In the genomic region with DNA sequence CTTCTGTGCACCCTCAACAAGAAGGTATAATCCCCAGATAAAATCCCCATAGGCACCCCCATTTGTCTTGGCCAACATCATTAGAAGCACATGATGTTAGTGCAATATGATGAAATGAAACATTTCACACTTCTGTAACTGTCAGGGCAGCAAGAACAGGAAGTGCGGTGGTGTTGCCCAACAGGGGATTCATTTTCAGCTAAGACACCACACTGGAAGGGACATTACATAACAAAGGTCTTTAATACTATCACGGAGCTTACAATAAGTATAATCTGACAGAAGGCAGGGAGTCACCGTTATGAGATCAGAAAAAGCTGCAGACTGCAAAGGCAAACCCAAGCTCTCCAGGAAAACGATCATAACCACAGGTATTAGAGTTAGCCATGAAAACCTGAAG, we compare ENCODE assay signal across 8 cellular contexts. TPM values are rescaled to one million over a fixed set of nuclear protein-coding genes. Genes with fewer than 3 reads are reported as not detected.
A peak's percentile ranks its signal among the peaks of the same experiment; 100 is the strongest.
DNase-seq lines count a peak whose midpoint lies in the region; ATAC-seq and TF ChIP-seq lines count a peak whose summit lies in the region.
"Had no signal": no experiment of that assay in that cellular context is flagged by ENCODE, and none has a peak within 500 bp of the region (broad histone marks: within the 10 kb centered on the region; RNA-seq: fewer than 3 reads in every experiment).

No MANE protein-coding gene starts in this region.

- peak overlapping the region in 2 of 9 donors; percentile 4 to 77 for H3K27ac Mint-ChIP-seq in naive thymus-derived CD4-positive, alpha-beta T cell

- H3K4me1 Mint-ChIP-seq in naive thymus-derived CD4-positive, alpha-beta T cell, result peaks cover 18 to 53% (median 33%) of the 10 kb centered on the region in 7 donors

- H3K27me3 ChIP-seq in ascending aorta, result no peaks in the 10 kb centered on the region
- H3K27me3 ChIP-seq in naive thymus-derived CD4-positive, alpha-beta T cell (ENCODE audit: control insufficient read depth in 2 of 2, insufficient read depth in 2 of 2, low read length in 2 of 2), result no peaks in the 10 kb centered on the region
- H3K27me3 ChIP-seq in H7 (ENCODE audit: control insufficient read depth, insufficient read depth, low read length), result no peaks in the 10 kb centered on the region

- peaks cover 0 to 2% (median 0%) of the 10 kb centered on the region in 5 donors for H3K27me3 Mint-ChIP-seq in naive thymus-derived CD4-positive, alpha-beta T cell

- H3K36me3 ChIP-seq in ascending aorta, result peaks cover 4 to 17% of the 10 kb centered on the region in 2 donors
- H3K36me3 ChIP-seq in naive thymus-derived CD4-positive, alpha-beta T cell (ENCODE audit: control insufficient read depth in 2 of 3, insufficient read depth in 3 of 3, low read length in 3 of 3), result no peaks in the 10 kb centered on the region
- H3K36me3 ChIP-seq in H7 (replicated peaks; ENCODE audit: control insufficient read depth, insufficient read depth, low read length), result no peaks in the 10 kb centered on the region; the same call in 1 of the 2 replicates

- TF ChIP-seq CTCF in ascending aorta (IDR thresholded peaks at IDR 0.05), result no peak

- no peaks in the 10 kb centered on the region for H3K4me1 ChIP-seq in ascending aorta
- H3K4me1 ChIP-seq in naive thymus-derived CD4-positive, alpha-beta T cell (ENCODE audit: control insufficient read depth in 2 of 2, insufficient read depth in 2 of 2, low read length in 2 of 2), result peaks cover 0 to 28% of the 10 kb centered on the region in 2 donors

- CTCF ChIA-PET in naive thymus-derived CD4-positive, alpha-beta T cell (lab: Charles Lee), result no interaction called here

- H3K4me3 Mint-ChIP-seq in naive thymus-derived CD4-positive, alpha-beta T cell, result peak overlapping the region in 1 of 10 donors; percentile 2

- H3K4me3 ChIP-seq in ascending aorta (no peak overlapping the region), H7 (ENCODE audit: insufficient read depth, low read depth, low read length) (no peak overlapping the region)
- no peak overlapping the region for H3K4me3 ChIP-seq in naive thymus-derived CD4-positive, alpha-beta T cell (ENCODE audit: low read length)

- no peaks in the 10 kb centered on the region for H3K9me3 ChIP-seq in ascending aorta
- no peaks in the 10 kb centered on the region for H3K9me3 ChIP-seq in naive thymus-derived CD4-positive, alpha-beta T cell (ENCODE audit: control insufficient read depth in 2 of 3, low read length in 3 of 3)

- peak; percentile 88 to 91 for DNase-seq in Kasumi-1 (lab: John Stamatoyannopoulos, UW)
- peak; percentile 33 to 80 for DNase-seq in ascending aorta (ENCODE audit: low spot score in 2 of 2)
- no peak for DNase-seq in naive thymus-derived CD4-positive, alpha-beta T cell
- DNase-seq in H7, result no peak
- DNase-seq: NCI-H345 had no signal

- intact Hi-C loops in ascending aorta (cut with DNase I), result no loop called here
- intact Hi-C loops in naive thymus-derived CD4-positive, alpha-beta T cell (cut with micrococcal nuclease), result no loop called here

- peaks cover 0 to 18% (median 9%) of the 10 kb centered on the region in 5 donors for H3K36me3 Mint-ChIP-seq in naive thymus-derived CD4-positive, alpha-beta T cell

- H3K9me3 Mint-ChIP-seq in naive thymus-derived CD4-positive, alpha-beta T cell, result peaks cover 0 to 2% (median 0%) of the 10 kb centered on the region in 11 donors

- H3K27ac ChIP-seq in ascending aorta, result no peak overlapping the region
- H3K27ac ChIP-seq in naive thymus-derived CD4-positive, alpha-beta T cell (ENCODE audit: low read depth, low read length), result no peak overlapping the region

- ATAC-seq in naive thymus-derived CD4-positive, alpha-beta T cell, result peak; percentile 74
- ATAC-seq in HG03196 (IDR thresholded peaks at IDR 0.05; ENCODE audit: unreplicated experiment), result no peak
- ATAC-seq in GM18909 (IDR thresholded peaks at IDR 0.05; ENCODE audit: poor library complexity, unreplicated experiment), result no peak

- POLR2A ChIA-PET in naive thymus-derived CD4-positive, alpha-beta T cell (lab: Charles Lee), result interaction anchor here (0.6 kb wide), 1 partner anchor 12 kb away, joined by 3 read pairs; no protein-coding TSS in a partner anchor

RNA-seq across cellular contexts. Expression of gene OR52W1, which starts 2.0 kb away (rescaled TPM):
- not detected for total RNA-seq in ascending aorta
- not detected for total RNA-seq in naive thymus-derived CD4-positive, alpha-beta T cell
- polyA plus RNA-seq in naive thymus-derived CD4-positive, alpha-beta T cell, result not detected
- total RNA-seq in H7 (2014; rRNA removed; shearing (Covaris generic)), result not detected in 2 replicates
- total RNA-seq: temporal lobe had no signal

RNA-seq across cellular contexts. Expression of gene C11orf42, which starts 4.4 kb away (rescaled TPM):
- total RNA-seq in ascending aorta, result not detected
- not detected for total RNA-seq in naive thymus-derived CD4-positive, alpha-beta T cell
- not detected for polyA plus RNA-seq in naive thymus-derived CD4-positive, alpha-beta T cell
- total RNA-seq in H7 (2014; rRNA removed; shearing (Covaris generic)), result not detected in 2 replicates
- total RNA-seq: temporal lobe had no signal

RNA-seq across cellular contexts. Expression of gene OR52B2, which starts 30.8 kb away (rescaled TPM):
- total RNA-seq in ascending aorta, result not detected
- not detected for total RNA-seq in naive thymus-derived CD4-positive, alpha-beta T cell
- not detected for polyA plus RNA-seq in naive thymus-derived CD4-positive, alpha-beta T cell
- not detected in 2 replicates for total RNA-seq in H7 (2014; rRNA removed; shearing (Covaris generic))
- total RNA-seq: temporal lobe had no signal

RNA-seq across cellular contexts. Expression of gene FHIP1B, which starts 33.5 kb away (rescaled TPM):
- 31.9 TPM for total RNA-seq in ascending aorta
- 10 to 100 TPM; 26.8 to 52.4 (median 44.3) TPM for total RNA-seq in naive thymus-derived CD4-positive, alpha-beta T cell
- 10 to 100 TPM in 1 of 2 donors, 1 to 10 TPM in 1; 9.7 to 20.3 TPM for polyA plus RNA-seq in naive thymus-derived CD4-positive, alpha-beta T cell
- 27.9 and 38.3 TPM in 2 replicates for total RNA-seq in H7 (2014; rRNA removed; shearing (Covaris generic))

RNA-seq across cellular contexts. Expression of gene CNGA4, which starts 37.9 kb away (rescaled TPM):
- total RNA-seq in ascending aorta, result not detected
- total RNA-seq in naive thymus-derived CD4-positive, alpha-beta T cell, result under 1 TPM in 4 of 5 experiments, not detected in 1; 0.32 to 0.62 (median 0.37) TPM
- polyA plus RNA-seq in naive thymus-derived CD4-positive, alpha-beta T cell, result not detected
- 0.17 and 0.67 TPM in 2 replicates for total RNA-seq in H7 (2014; rRNA removed; shearing (Covaris generic))

Comparison
In these comparisons a context has a peak if more than half of its experiments do, and no peak if none do; other contexts are left out.
1. DNase-seq: peak in Kasumi-1 (2 of 2) and ascending aorta (2 of 2); none in naive thymus-derived CD4-positive, alpha-beta T cell (0 of 9) and H7 (single experiment).